In genomic region chr14:99321955-99322730, GRCh38 we compare ENCODE assay signal across 1 cellular context.
A peak's percentile ranks its signal among the peaks of the same experiment; 100 is the strongest.
TF ChIP-seq lines count a peak whose summit lies in the region.

No MANE protein-coding gene starts in this region.

TF ChIP-seq in HepG2, 621 proteins besides CTCF, POLR2A, EP300 and RAD21 (continued from another document):
- TF ChIP-seq ZFP91 (CRISPR knock-in tag; IDR thresholded peaks at IDR 0.05; ENCODE audit: borderline replicate concordance) (0 out of 2 replicates have a peak, but pooled peaks have one; percentile 35), ZNF557 (CRISPR knock-in tag; IDR thresholded peaks at IDR 0.05) (no peak), ZMYM3 (CRISPR knock-in tag; IDR thresholded peaks at IDR 0.05) (peak; percentile 49; the same call in 1 of the 2 replicates), ZFP36 (IDR thresholded peaks at IDR 0.05; ENCODE audit: borderline replicate concordance, low read depth, low read length, partially characterized antibody) (peak; percentile 83)
- TF ChIP-seq, protein P1, sequence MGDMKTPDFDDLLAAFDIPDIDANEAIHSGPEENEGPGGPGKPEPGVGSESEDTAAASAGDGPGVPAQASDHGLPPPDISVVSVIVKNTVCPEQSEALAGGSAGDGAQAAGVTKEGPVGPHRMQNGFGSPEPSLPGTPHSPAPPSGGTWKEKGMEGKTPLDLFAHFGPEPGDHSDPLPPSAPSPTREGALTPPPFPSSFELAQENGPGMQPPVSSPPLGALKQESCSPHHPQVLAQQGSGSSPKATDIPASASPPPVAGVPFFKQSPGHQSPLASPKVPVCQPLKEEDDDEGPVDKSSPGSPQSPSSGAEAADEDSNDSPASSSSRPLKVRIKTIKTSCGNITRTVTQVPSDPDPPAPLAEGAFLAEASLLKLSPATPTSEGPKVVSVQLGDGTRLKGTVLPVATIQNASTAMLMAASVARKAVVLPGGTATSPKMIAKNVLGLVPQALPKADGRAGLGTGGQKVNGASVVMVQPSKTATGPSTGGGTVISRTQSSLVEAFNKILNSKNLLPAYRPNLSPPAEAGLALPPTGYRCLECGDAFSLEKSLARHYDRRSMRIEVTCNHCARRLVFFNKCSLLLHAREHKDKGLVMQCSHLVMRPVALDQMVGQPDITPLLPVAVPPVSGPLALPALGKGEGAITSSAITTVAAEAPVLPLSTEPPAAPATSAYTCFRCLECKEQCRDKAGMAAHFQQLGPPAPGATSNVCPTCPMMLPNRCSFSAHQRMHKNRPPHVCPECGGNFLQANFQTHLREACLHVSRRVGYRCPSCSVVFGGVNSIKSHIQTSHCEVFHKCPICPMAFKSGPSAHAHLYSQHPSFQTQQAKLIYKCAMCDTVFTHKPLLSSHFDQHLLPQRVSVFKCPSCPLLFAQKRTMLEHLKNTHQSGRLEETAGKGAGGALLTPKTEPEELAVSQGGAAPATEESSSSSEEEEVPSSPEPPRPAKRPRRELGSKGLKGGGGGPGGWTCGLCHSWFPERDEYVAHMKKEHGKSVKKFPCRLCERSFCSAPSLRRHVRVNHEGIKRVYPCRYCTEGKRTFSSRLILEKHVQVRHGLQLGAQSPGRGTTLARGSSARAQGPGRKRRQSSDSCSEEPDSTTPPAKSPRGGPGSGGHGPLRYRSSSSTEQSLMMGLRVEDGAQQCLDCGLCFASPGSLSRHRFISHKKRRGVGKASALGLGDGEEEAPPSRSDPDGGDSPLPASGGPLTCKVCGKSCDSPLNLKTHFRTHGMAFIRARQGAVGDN (CRISPR knock-in tag; IDR thresholded peaks at IDR 0.05), result 0 out of 2 replicates have a peak, but pooled peaks have one; percentile 11
TF ChIP-seq in HepG2: peak in this region for 4.
